In genomic region chr6:34648808-34649207, GRCh38 we compare ENCODE assay signal across 20 cellular contexts.
"Had no signal": no experiment of that assay in that cellular context is flagged by ENCODE, and none has a peak within 500 bp of the region (broad histone marks: within the 10 kb centered on the region; RNA-seq: fewer than 3 reads in every experiment).

No MANE protein-coding gene starts in this region.

- H3K27ac Mint-ChIP-seq: naive thymus-derived CD4-positive, alpha-beta T cell; natural killer cell treated with Interleukin-12 subunit alpha and Interleukin-12 subunit beta and Interleukin-15 and Interleukin-18, amount 100 ng/mL, for 72 hours; stimulated activated naive CD8-positive, alpha-beta T cell treated with anti-CD3 and anti-CD28 coated beads, Interleukin-15, Interleukin-2, amounts not matched to agents 100 ng/mL and 50 ng/mL, for 24 hours had no signal

- H3K4me3 Mint-ChIP-seq: naive thymus-derived CD4-positive, alpha-beta T cell; natural killer cell treated with Interleukin-12 subunit alpha and Interleukin-12 subunit beta and Interleukin-15 and Interleukin-18, amount 100 ng/mL, for 72 hours; stimulated activated naive CD8-positive, alpha-beta T cell treated with anti-CD3 and anti-CD28 coated beads, Interleukin-15, Interleukin-2, amounts not matched to agents 100 ng/mL and 50 ng/mL, for 24 hours had no signal

- H3K27me3 Mint-ChIP-seq: naive thymus-derived CD4-positive, alpha-beta T cell; natural killer cell treated with Interleukin-12 subunit alpha and Interleukin-12 subunit beta and Interleukin-15 and Interleukin-18, amount 100 ng/mL, for 72 hours; stimulated activated naive CD8-positive, alpha-beta T cell treated with anti-CD3 and anti-CD28 coated beads, Interleukin-15, Interleukin-2, amounts not matched to agents 100 ng/mL and 50 ng/mL, for 24 hours had no signal

- H3K9me3 Mint-ChIP-seq: naive thymus-derived CD4-positive, alpha-beta T cell; natural killer cell treated with Interleukin-12 subunit alpha and Interleukin-12 subunit beta and Interleukin-15 and Interleukin-18, amount 100 ng/mL, for 72 hours; stimulated activated naive CD8-positive, alpha-beta T cell treated with anti-CD3 and anti-CD28 coated beads, Interleukin-15, Interleukin-2, amounts not matched to agents 100 ng/mL and 50 ng/mL, for 24 hours had no signal

- DNase-seq: head of caudate nucleus; hippocampal formation; kidney glomerular epithelial cell; left colon; left ventricle myocardium inferior; midbrain; mucosa of descending colon; naive thymus-derived CD4-positive, alpha-beta T cell; pancreas; posterior cingulate gyrus; psoas muscle; right lobe of liver; stimulated activated CD4-positive, alpha-beta T cell treated with anti-CD3 and anti-CD28 coated beads, Interleukin-1b, Interleukin-23, amount 100 ng/mL, for 48 hours; stimulated activated CD4-positive, alpha-beta T cell treated with anti-CD3 and anti-CD28 coated beads, Interleukin-2, amount 100 ng/mL, for 48 hours; stimulated activated naive CD4-positive, alpha-beta T cell; tibial artery; trophoblast cell; upper lobe of right lung had no signal

- ATAC-seq: left colon; mucosa of descending colon; naive thymus-derived CD4-positive, alpha-beta T cell; natural killer cell treated with Interleukin-12 subunit alpha and Interleukin-12 subunit beta and Interleukin-15 and Interleukin-18, amount 100 ng/mL, for 72 hours; pancreas; right lobe of liver; upper lobe of right lung had no signal
